ENCODE assay signal across 1 cellular context in the genomic region with DNA sequence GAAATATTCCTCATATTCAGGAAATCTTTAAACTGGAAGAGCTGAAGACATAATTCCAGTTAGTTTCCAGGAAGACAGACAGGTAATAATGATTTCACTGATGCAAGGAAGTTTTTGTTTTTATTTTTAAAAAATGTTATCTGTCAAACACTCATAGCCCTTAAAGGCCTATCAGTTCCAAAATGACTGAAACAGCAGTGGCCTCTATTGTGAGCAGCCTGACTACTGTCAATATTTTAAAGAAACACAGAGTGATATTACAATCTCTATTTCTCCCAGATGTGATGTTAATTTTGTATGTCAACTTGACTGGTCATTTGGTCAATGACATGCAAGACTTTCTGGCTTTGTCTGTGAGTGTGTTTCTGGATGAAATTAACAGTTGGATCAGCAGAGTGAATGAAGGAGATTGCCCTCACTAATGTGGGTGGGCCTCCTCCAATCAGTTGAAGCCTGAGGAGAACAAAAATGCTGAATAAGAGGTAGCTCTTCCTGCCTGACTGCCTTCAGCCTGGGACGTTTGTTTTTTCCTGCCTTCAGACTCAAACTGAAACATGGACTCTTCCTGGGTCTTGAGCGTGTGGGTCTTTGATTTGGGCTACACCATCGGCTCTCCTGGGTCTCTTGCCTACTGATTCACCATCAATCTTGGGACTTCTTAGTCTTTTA.
TF ChIP-seq lines count a peak whose summit lies in the region.

No MANE protein-coding gene starts in this region.

TF ChIP-seq in K562, 482 proteins besides CTCF, POLR2A, EP300 and RAD21 (continued from another document):
- TF ChIP-seq, protein P1, sequence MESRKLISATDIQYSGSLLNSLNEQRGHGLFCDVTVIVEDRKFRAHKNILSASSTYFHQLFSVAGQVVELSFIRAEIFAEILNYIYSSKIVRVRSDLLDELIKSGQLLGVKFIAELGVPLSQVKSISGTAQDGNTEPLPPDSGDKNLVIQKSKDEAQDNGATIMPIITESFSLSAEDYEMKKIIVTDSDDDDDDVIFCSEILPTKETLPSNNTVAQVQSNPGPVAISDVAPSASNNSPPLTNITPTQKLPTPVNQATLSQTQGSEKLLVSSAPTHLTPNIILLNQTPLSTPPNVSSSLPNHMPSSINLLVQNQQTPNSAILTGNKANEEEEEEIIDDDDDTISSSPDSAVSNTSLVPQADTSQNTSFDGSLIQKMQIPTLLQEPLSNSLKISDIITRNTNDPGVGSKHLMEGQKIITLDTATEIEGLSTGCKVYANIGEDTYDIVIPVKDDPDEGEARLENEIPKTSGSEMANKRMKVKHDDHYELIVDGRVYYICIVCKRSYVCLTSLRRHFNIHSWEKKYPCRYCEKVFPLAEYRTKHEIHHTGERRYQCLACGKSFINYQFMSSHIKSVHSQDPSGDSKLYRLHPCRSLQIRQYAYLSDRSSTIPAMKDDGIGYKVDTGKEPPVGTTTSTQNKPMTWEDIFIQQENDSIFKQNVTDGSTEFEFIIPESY (CRISPR knock-in tag; IDR thresholded peaks at IDR 0.05), result 0 out of 2 replicates have a peak, but pooled peaks have one; percentile 19
- TF ChIP-seq ZNF24 (IDR thresholded peaks at IDR 0.05) (0 out of 2 replicates have a peak, but pooled peaks have one; percentile 56), FOS (IDR thresholded peaks at IDR 0.05; ENCODE audit: extremely low read depth, insufficient read length) (no peak), NFRKB (IDR thresholded peaks at IDR 0.05; ENCODE audit: low read depth) (no peak), FOXM1 (IDR thresholded peaks at IDR 0.05; ENCODE audit: low read depth) (peak; percentile 77), FOXM1 (CRISPR knock-in tag; IDR thresholded peaks at IDR 0.05; ENCODE audit: low read depth) (no peak), FIP1L1 (IDR thresholded peaks at IDR 0.05; ENCODE audit: low read depth, low read length, poor library complexity, severe bottlenecking) (no peak), POLR3G (IDR thresholded peaks at IDR 0.05; ENCODE audit: extremely low read depth, insufficient read length, insufficient replicate concordance) (no peak)
